In the genomic region with DNA sequence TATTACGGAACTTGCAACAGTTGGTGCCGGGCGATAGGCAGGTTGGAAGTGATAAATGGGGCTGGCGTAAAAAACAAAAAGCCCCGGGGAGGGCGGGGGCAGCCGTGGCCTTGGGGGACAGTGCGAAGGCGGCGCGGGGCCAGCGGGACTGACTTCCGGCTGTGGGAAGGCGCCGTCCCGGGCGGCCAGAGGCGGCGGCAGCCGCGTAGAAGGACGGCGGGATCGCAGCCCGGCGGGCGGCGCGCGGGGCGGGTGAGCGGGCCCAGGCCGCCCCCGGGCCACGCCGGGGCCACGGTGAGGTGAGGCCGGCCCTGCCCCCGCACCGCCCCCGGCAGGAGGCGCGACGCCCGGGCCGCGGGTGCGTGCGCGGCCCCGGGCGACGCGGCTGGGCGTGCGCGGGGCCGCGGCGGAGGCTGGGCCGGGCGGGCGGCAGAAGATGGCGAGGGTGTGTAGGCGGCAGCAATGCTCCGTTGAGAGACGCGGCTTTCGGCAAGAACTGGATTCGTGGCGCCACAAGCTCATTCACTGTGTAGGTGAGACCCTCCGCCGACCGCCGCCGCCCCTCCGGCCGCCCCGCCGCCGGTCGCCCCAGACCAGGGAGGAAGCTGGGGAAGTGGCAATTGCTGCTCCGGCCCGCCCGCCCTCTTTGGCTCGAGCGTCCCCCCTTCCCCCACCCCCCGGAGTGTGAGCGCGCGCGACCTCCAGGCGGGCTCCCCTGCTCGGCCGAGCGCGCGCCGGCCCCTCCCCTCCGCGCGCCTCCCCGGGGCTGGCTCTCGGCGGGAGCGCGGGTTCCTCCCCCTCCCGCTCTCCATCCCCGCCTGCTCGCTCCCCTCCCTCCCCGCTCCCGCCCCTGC, we compare ENCODE assay signal across 8 cellular contexts. TPM values are rescaled to one million over a fixed set of nuclear protein-coding genes. Genes with fewer than 3 reads are reported as not detected.
DNase-seq lines count a peak whose midpoint lies in the region; ATAC-seq and TF ChIP-seq lines count a peak whose summit lies in the region.

A gene (plus strand): TSS at position 432 of the 854 bp plus-strand sequence. CDS start 116,760 bp downstream, outside the sequence.

- H3K4me3 ChIP-seq in GM23248 (peak within 1 kb of the TSS; percentile 89), LNCaP clone FGC (ENCODE audit: low read depth, low read length) (peak within 1 kb of the TSS; percentile 65), SJSA1 (peak within 1 kb of the TSS; percentile 93), neuron (ENCODE audit: low read length) (peak within 1 kb of the TSS; percentile 98)

- H3K9me3 ChIP-seq in GM23248 (ENCODE audit: low read depth), result no peaks in the 10 kb centered on the region
- no peaks in the 10 kb centered on the region for H3K9me3 ChIP-seq in SJSA1 (replicated peaks)
- peaks cover under 1% of the 10 kb centered on the region for H3K9me3 ChIP-seq in neuron (ENCODE audit: low read length)

- peaks cover 25% of the 10 kb centered on the region for H3F3A ChIP-seq in GM23248 (ENCODE audit: insufficient read depth)

- DNase-seq in EH (ENCODE audit: low read depth) (peak; percentile 88), GM23248 (peak; percentile 93), LNCaP clone FGC (ENCODE audit: low read depth) (peak; percentile 45), SJSA1 (ENCODE audit: low read depth in 1 of 2, low spot score in 2 of 2) (peak; percentile 80 to 91), foreskin keratinocyte (peak; percentile 59 to 80), stromal cell of bone marrow (ENCODE audit: low read depth) (peak; percentile 79)
- peak; percentile 77 for DNase-seq in activated gamma-delta T cell treated with anti-CD3 and anti-CD28 coated beads, Interleukin-2, amount 50 U/mL, for 16 hours (ENCODE audit: low read depth)

- H4K20me1 ChIP-seq in GM23248 (ENCODE audit: insufficient read depth), result peaks cover 11% of the 10 kb centered on the region; the same call in 1 of the 2 replicates

- WGBS in GM23248 (ENCODE audit: low coverage in 1 of 2, low lambda C conversion rate in 2 of 2, missing lambda C conversion rate in 2 of 2), 2 experiments, result 0 to 2% methylated on average over 8 to 46 of the region's 112 CpGs

- H3K9me2 ChIP-seq in GM23248 (ENCODE audit: insufficient read depth), result no peaks in the 10 kb centered on the region

- TF ChIP-seq CTCF in LNCaP clone FGC (IDR thresholded peaks at IDR 0.05; ENCODE audit: control insufficient read depth, extremely low read depth, insufficient read depth) (no peak), foreskin keratinocyte (conservative IDR thresholded peaks at IDR 0.05) (no peak)

- ATAC-seq in foreskin keratinocyte, result peak; percentile 82

- in situ Hi-C loops in GM23248 (cut with MboI), result no loop called here

- no peaks in the 10 kb centered on the region for H3K27me3 ChIP-seq in GM23248 (replicated peaks; ENCODE audit: insufficient read depth)
- no peaks in the 10 kb centered on the region for H3K27me3 ChIP-seq in SJSA1 (replicated peaks)
- no peaks in the 10 kb centered on the region for H3K27me3 ChIP-seq in foreskin keratinocyte
- no peaks in the 10 kb centered on the region for H3K27me3 ChIP-seq in neuron (ENCODE audit: insufficient read depth, low read length)

- peak within 1 kb of the TSS; percentile 91 for H3K4me2 ChIP-seq in GM23248 (ENCODE audit: unreplicated experiment)

- H3K27ac ChIP-seq in GM23248 (peak within 1 kb of the TSS; percentile 81), SJSA1 (peak within 1 kb of the TSS; percentile 84), foreskin keratinocyte (peak within 1 kb of the TSS; percentile 58)

- H2AFZ ChIP-seq in GM23248, result peak within 1 kb of the TSS; percentile 91
- H2AFZ ChIP-seq in neuron (ENCODE audit: low read depth, low read length), result peak within 1 kb of the TSS; percentile 96

- peaks cover 43% of the 10 kb centered on the region for H3K79me2 ChIP-seq in GM23248 (ENCODE audit: insufficient read depth)

- H3K4me1 ChIP-seq in GM23248 (ENCODE audit: insufficient read depth) (peaks cover 35% of the 10 kb centered on the region), SJSA1 (replicated peaks) (peaks cover 13% of the 10 kb centered on the region), foreskin keratinocyte (peaks cover 10% of the 10 kb centered on the region), neuron (ENCODE audit: insufficient read depth, low read length) (peaks cover 9% of the 10 kb centered on the region)

- H3K36me3 ChIP-seq in GM23248 (ENCODE audit: low read depth) (no peaks in the 10 kb centered on the region), SJSA1 (peaks cover 8% of the 10 kb centered on the region; the same call in 1 of the 2 replicates), neuron (ENCODE audit: insufficient read depth, low read length) (no peaks in the 10 kb centered on the region)

- peak within 1 kb of the TSS; percentile 87 for H3K9ac ChIP-seq in GM23248

RNA-seq across cellular contexts. Expression of the gene that starts here (rescaled TPM):
- total RNA-seq in GM23248 (2014; rRNA removed; shearing (Covaris generic)), result 9.1 and 12.9 TPM in 2 replicates
- polyA plus RNA-seq in GM23248 (2016; fragmentation: Nextera tagmentation; extraction: Ambion mirVana) (9.4 and 14.8 TPM in 2 replicates), foreskin keratinocyte (1.8 and 2.4 TPM in 2 replicates)
- 7.0 and 15.5 TPM in 2 replicates for total RNA-seq in SJSA1 (2014; rRNA removed; shearing (Covaris generic))
- 19.4 and 19.9 TPM in 2 replicates for total RNA-seq in foreskin keratinocyte

Comparison
In these comparisons a context has a peak if more than half of its experiments do, and no peak if none do; other contexts are left out.
1. Peak in every context shown above with its lines: DNase-seq, ATAC-seq, H3K4me3 ChIP-seq and H3K27ac ChIP-seq.